Comparison of ENCODE assay signal across 30 cellular contexts in the genomic region with DNA sequence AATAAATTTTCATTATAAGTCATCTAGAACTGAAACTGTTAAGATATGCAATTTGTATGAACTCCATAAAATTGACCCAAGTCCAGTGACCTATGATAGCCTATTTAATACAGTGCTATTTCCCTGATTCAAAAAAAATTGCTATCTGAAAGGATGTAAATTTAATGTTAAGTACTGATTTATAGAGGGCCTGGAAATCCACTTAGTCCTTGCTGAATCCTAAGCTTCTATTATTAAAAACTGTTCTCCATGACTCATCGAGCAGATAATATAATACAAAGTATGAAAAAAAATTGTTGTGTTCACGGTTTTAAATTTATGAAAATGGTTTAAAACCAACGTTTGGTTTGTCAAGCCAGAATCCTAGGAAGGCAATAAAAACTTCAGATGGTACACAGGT.
"Had no signal": no experiment of that assay in that cellular context is flagged by ENCODE, and none has a peak within 500 bp of the region (broad histone marks: within the 10 kb centered on the region; RNA-seq: fewer than 3 reads in every experiment).

No MANE protein-coding gene starts in this region.

- DNase-seq: activated effector memory CD4-positive, alpha-beta T cell treated with anti-CD3 and anti-CD28 coated beads, Interleukin-2, amount 50 U/mL, for 16 hours; activated effector memory CD4-positive, alpha-beta T cell treated with Interleukin-2 at 50 U/mL for 16 hours; activated gamma-delta T cell; activated gamma-delta T cell treated with Interleukin-2 at 50 U/mL for 16 hours; activated naive CD4-positive, alpha-beta T cell; activated naive CD4-positive, alpha-beta T cell treated with anti-CD3 and anti-CD28 coated beads for 36 hours; activated naive CD4-positive, alpha-beta T cell treated with anti-CD3 and anti-CD28 coated beads, Interleukin-2, amount 10 ng/mL, durations not matched to agents 7 days and 5 days; activated naive CD4-positive, alpha-beta T cell treated with anti-CD3 and anti-CD28 coated beads, Interleukin-2, amount 50 U/mL, for 16 hours; activated naive CD4-positive, alpha-beta T cell treated with Interleukin-2 at 50 U/mL for 16 hours; activated naive CD8-positive, alpha-beta T cell treated with anti-CD3 and anti-CD28 coated beads for 36 hours; activated naive CD8-positive, alpha-beta T cell treated with anti-CD3 and anti-CD28 coated beads, Interleukin-2, amount 10 ng/mL, durations not matched to agents 7 days and 5 days; activated naive CD8-positive, alpha-beta T cell treated with anti-CD3 and anti-CD28 coated beads, Interleukin-2, amount 50 U/mL, for 24 hours; activated T-cell treated with anti-CD3 and anti-CD28 coated beads, Interleukin-2, amount 50 U/mL, for 4 hours; activated T-cell treated with anti-CD3 and anti-CD28 coated beads, Interleukin-2, amount 50 U/mL, for 48 hours; activated T-cell treated with anti-CD3 and anti-CD28 coated beads, Interleukin-2, amount 50 U/mL, for 72 hours; adrenal gland; amniotic stem cell; amygdala; anterior cingulate cortex; aorta; body of pancreas; brain microvascular endothelial cell; caudate nucleus; central memory CD4-positive, alpha-beta T cell; cerebellar nuclear complex had no signal

- ATAC-seq: activated naive CD4-positive, alpha-beta T cell treated with anti-CD3 and anti-CD28 coated beads, Interleukin-2, amount 50 U/mL, for 72 hours; activated naive CD8-positive, alpha-beta T cell treated with anti-CD3 and anti-CD28 coated beads, Interleukin-2, amount 50 U/mL, for 24 hours; activated T-cell treated with anti-CD3 and anti-CD28 coated beads, Interleukin-2, amount 50 U/mL, for 4 hours; activated T-cell treated with anti-CD3 and anti-CD28 coated beads, Interleukin-2, amount 50 U/mL, for 72 hours; activated T-helper 17 cell treated with anti-CD3 and anti-CD28 coated beads, Interleukin-2, amount 50 U/mL, for 72 hours; body of pancreas had no signal

- H3K27me3 ChIP-seq: adrenal gland, ascending aorta, body of pancreas, brain microvascular endothelial cell, breast epithelium, cardiac muscle cell had no signal

- H3K4me1 ChIP-seq: adrenal gland, ascending aorta, body of pancreas, breast epithelium had no signal

- H3K36me3 ChIP-seq: adrenal gland, ascending aorta, brain microvascular endothelial cell, breast epithelium, cardiac muscle cell had no signal

- H3K27ac ChIP-seq: adrenal gland, ascending aorta, body of pancreas, brain microvascular endothelial cell, breast epithelium, cardiac muscle cell had no signal

- H3K9me3 ChIP-seq: adrenal gland, ascending aorta, body of pancreas, breast epithelium had no signal

- H3K4me3 ChIP-seq: adrenal gland, ascending aorta, body of pancreas, breast epithelium, cardiac muscle cell had no signal
